1 cellular context compared by ENCODE assay signal in the genomic region with DNA sequence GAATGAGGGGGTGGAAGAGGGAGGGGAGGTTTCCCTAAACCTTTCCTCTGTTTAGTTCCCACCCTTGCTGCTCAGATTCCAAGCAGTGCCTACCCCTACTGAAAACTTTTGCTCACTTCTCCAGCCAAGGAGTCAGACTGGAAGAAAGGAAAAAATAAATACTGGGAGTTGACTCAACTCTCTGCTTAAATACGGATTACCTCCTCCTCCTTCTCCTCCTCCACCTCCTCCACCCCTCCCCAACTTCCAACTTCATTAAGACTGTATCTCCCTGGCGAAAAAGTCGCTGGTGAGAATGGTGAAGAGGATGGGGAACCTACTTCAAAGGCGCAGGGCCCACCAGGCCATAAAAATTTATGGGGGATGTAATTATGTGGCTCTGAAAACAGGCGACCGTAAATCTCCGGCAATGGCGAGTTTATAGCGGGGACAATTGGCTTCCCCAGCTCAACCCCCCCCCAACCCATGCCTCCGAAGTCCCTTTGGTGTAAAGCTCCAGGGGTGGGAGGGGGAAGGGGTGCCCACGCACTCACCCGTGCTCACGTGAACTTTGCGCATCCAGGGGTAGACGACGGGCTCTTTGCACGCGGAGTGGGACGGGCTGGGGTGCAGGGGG.
TF ChIP-seq lines count a peak whose summit lies in the region.

No MANE protein-coding gene starts in this region.

TF ChIP-seq in endothelial cell of umbilical vein, 7 proteins besides CTCF, POLR2A, EP300 and RAD21 (continued from another document):
- TF ChIP-seq MYC (IDR thresholded peaks at IDR 0.05; ENCODE audit: low read depth, low read length), result no peak
- no peak for TF ChIP-seq GATA2 (IDR thresholded peaks at IDR 0.05; ENCODE audit: insufficient read depth, insufficient read length, low read depth, low read length)
- TF ChIP-seq, protein P1, sequence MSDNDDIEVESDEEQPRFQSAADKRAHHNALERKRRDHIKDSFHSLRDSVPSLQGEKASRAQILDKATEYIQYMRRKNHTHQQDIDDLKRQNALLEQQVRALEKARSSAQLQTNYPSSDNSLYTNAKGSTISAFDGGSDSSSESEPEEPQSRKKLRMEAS (IDR thresholded peaks at IDR 0.05; ENCODE audit: insufficient read depth, insufficient read length), result no peak
